Comparison of ENCODE assay signal across 16 cellular contexts in the genomic region with DNA sequence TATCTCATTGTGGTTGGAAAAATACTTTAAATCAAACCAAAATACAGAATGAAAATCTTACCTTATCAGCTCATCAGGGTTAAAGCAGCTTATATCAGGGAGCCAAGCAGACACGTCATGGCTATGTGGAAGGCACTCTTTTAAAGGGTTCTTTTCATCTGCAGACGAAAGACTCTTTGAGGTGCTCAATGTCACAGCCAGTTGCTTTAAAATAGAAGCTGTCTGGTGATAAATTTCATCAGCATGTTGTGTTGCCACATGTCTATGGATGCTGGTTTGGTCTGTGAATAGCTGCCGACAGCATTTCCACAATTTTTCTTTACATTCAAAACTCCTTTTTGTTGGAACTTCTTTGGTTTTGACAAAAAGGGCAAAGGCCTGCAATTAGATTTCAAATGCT. TPM values are rescaled to one million over a fixed set of nuclear protein-coding genes. Genes with fewer than 3 reads are reported as not detected.
DNase-seq lines count a peak whose midpoint lies in the region; ATAC-seq, FAIRE-seq and TF ChIP-seq lines count a peak whose summit lies in the region.
"Had no signal": no experiment of that assay in that cellular context is flagged by ENCODE, and none has a peak within 500 bp of the region (broad histone marks: within the 10 kb centered on the region; RNA-seq: fewer than 3 reads in every experiment).

No MANE protein-coding gene starts in this region.

- no peak for TF ChIP-seq CTCF in heart left ventricle (IDR thresholded peaks at IDR 0.05)
- no peak for TF ChIP-seq CTCF in gastrocnemius medialis (IDR thresholded peaks at IDR 0.05 in 4 of 5, conservative IDR thresholded peaks at IDR 0.05 in 1 of 5)

- no peaks in the 10 kb centered on the region for H3K27me3 ChIP-seq in heart left ventricle
- no peaks in the 10 kb centered on the region for H3K27me3 ChIP-seq in gastrocnemius medialis
- H3K27me3 ChIP-seq: BLaER1 had no signal

- peak; percentile 68 to 79 (median 78) for ATAC-seq in heart left ventricle
- ATAC-seq in left ventricle myocardium superior, result peak; percentile 77
- ATAC-seq in gastrocnemius medialis, result peak; percentile 60 to 86
- no peak for ATAC-seq in GM21786 (IDR thresholded peaks at IDR 0.05; ENCODE audit: unreplicated experiment)
- ATAC-seq: CD8-positive, alpha-beta T cell had no signal

- no peak for DNase-seq in H54 (ENCODE audit: insufficient read length, low spot score)
- DNase-seq in heart left ventricle, result no peak
- DNase-seq in left ventricle myocardium superior, result no peak
- DNase-seq in gastrocnemius medialis, result no peak
- DNase-seq in CD1c-positive myeloid dendritic cell (ENCODE audit: extremely low spot score), result no peak
- no peak for DNase-seq in midbrain (lab: John Stamatoyannopoulos, UW)
- DNase-seq: 8988T; Calu3; CD8-positive, alpha-beta T cell; DMS79 treated with DMSO at 0.1 percent for 48 hours; GF-D8; GOT3; H9 had no signal

- WGBS in heart left ventricle, 4 donors, result 34 to 49% (median 44%) methylated on average over 3 of the region's 3 CpGs

- in situ Hi-C loops in gastrocnemius medialis (cut with MboI; ENCODE audit: low sequenced_read_pairs in 4 of 4), result no loop called here

- TF ChIP-seq POLR2A in H54 (IDR thresholded peaks at IDR 0.05; ENCODE audit: low read depth, low read length), result no peak
- no peak for TF ChIP-seq POLR2A in heart left ventricle (IDR thresholded peaks at IDR 0.05)
- no peak for TF ChIP-seq POLR2A in gastrocnemius medialis (IDR thresholded peaks at IDR 0.05)

- H3K4me1 ChIP-seq in heart left ventricle (peaks cover 0 to 50% (median 16%) of the 10 kb centered on the region in 12 donors), gastrocnemius medialis (peaks cover 26 to 28% of the 10 kb centered on the region in 2 donors)
- H3K4me1 ChIP-seq: BLaER1 had no signal

- intact Hi-C loops in heart left ventricle (cut with DNase I), result no loop called here
- intact Hi-C loops in left ventricle myocardium superior (cut with micrococcal nuclease), result no loop called here
- intact Hi-C loops in gastrocnemius medialis (cut with DNase I; ENCODE audit: low total_unique reads), result no loop called here

- H3K27ac ChIP-seq in heart left ventricle (peak overlapping the region; percentile 21 to 73 (median 58)), gastrocnemius medialis (peak overlapping the region; percentile 57 to 64 (median 58))
- H3K27ac ChIP-seq: BLaER1 had no signal

- peak overlapping the region in 9 of 12 donors; percentile 1 to 40 (median 33) for H3K4me3 ChIP-seq in heart left ventricle
- H3K4me3 ChIP-seq in gastrocnemius medialis, result no peak overlapping the region
- H3K4me3 ChIP-seq: BLaER1 had no signal

- H3K36me3 ChIP-seq in heart left ventricle (peaks cover 0 to 64% (median 48%) of the 10 kb centered on the region in 9 donors), gastrocnemius medialis (peaks cover 0 to 29% of the 10 kb centered on the region in 2 donors)

- FAIRE-seq in H54 (lab: Jason Lieb, UNC), result peak; percentile 33
- FAIRE-seq: HTR-8/SVneo had no signal

- H3K9me3 ChIP-seq in heart left ventricle, result no peaks in the 10 kb centered on the region
- no peaks in the 10 kb centered on the region for H3K9me3 ChIP-seq in gastrocnemius medialis

RNA-seq across cellular contexts. Expression of gene TSTD2, which starts 7.5 kb away (rescaled TPM):
- 10 to 100 TPM; 16.5 to 32.9 (median 22.4) TPM for total RNA-seq in heart left ventricle
- polyA plus RNA-seq in heart left ventricle, result 10 to 100 TPM; 10.5 to 14.6 TPM
- 25.9 TPM for total RNA-seq in left ventricle myocardium superior
- 10 to 100 TPM; 11.6 to 19.9 (median 14.5) TPM for total RNA-seq in gastrocnemius medialis

RNA-seq across cellular contexts. Expression of gene NCBP1, which starts 8.0 kb away (rescaled TPM):
- total RNA-seq in heart left ventricle, result 10 to 100 TPM; 13.9 to 22.4 (median 19.7) TPM
- polyA plus RNA-seq in heart left ventricle, result 10 to 100 TPM in 1 of 2 donors, 1 to 10 TPM in 1; 6.9 to 17.2 TPM
- total RNA-seq in left ventricle myocardium superior, result 21.4 TPM
- 10 to 100 TPM in 3 of 4 donors, 1 to 10 TPM in 1; 8.2 to 17.2 (median 15.7) TPM for total RNA-seq in gastrocnemius medialis

Comparison
In these comparisons a context has a peak if more than half of its experiments do, and no peak if none do; other contexts are left out.
1. H3K4me3 ChIP-seq: peak in heart left ventricle (9 of 12); none in gastrocnemius medialis (0 of 4).